ENCODE assay signal across 11 cellular contexts in the genomic region with DNA sequence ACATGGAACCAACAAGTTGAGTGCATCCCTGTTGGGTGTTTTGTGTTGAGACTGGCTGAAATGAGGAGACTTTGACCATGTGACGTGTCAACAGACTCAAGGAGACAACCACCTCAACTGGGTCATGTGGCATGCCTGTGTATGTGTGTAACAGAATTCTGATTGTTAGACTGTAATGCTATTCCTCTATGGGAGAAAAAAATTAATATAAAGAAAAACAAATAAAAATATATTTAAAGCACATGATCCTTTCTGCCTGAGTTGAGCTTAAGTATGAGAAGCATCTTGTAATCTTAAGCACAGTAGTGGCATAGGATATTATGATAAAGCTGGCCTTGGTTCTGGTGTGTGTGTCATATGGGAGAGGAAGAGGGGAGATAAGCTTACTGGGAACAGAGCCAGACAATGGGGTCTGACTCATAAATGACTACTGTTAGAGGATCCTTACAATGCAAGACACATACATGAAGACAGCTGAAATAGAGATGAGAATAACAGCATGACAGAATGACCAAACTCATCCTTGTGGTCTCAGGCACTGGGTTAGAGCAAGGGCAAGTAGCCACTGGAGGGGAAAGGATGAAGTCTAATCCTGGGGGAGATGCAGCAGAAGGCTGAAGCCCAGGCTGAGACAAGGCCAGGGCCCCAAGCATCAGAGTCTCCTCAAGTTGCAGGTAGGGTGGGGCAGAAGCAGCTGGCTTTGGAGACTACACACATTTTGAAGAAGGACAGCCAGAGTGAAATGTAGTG. TPM values are rescaled to one million over a fixed set of nuclear protein-coding genes. Genes with fewer than 3 reads are reported as not detected.
A peak's percentile ranks its signal among the peaks of the same experiment; 100 is the strongest.
DNase-seq lines count a peak whose midpoint lies in the region; ATAC-seq and TF ChIP-seq lines count a peak whose summit lies in the region.
"Had no signal": no experiment of that assay in that cellular context is flagged by ENCODE, and none has a peak within 500 bp of the region (broad histone marks: within the 10 kb centered on the region; RNA-seq: fewer than 3 reads in every experiment).

No MANE protein-coding gene starts in this region.

- H3K4me3 ChIP-seq in epithelial cell of esophagus (ENCODE audit: low read length) = no peak overlapping the region
- H3K4me3 ChIP-seq in gastrocnemius medialis = no peak overlapping the region
- H3K4me3 ChIP-seq: lower lobe of right lung, upper lobe of right lung had no signal

- peaks cover 0 to 20% of the 10 kb centered on the region in 2 donors for H3K36me3 ChIP-seq in gastrocnemius medialis

- peaks cover 15 to 16% of the 10 kb centered on the region in 2 donors for H3K4me1 ChIP-seq in gastrocnemius medialis

- CTCF ChIA-PET in activated CD8-positive, alpha-beta memory T cell treated with anti-CD3 and anti-CD28 coated beads, Interleukin-2, amount 10 ng/mL, durations not matched to agents 7 days and 5 days (lab: Charles Lee) = interaction anchor here (1.2 to 2.1 kb wide), 3 partner anchors 19 to 175 kb away, joined by 3 to 6 read pairs (median 5); no protein-coding TSS in a partner anchor

- no peak for TF ChIP-seq POLR2A in gastrocnemius medialis (IDR thresholded peaks at IDR 0.05)

- H3K27ac ChIP-seq in gastrocnemius medialis = peak overlapping the region in 3 of 4 donors; percentile 40 to 61 (median 60)
- H3K27ac ChIP-seq: lower lobe of right lung, upper lobe of right lung had no signal

- peaks cover 22% of the 10 kb centered on the region for H3K4me1 Mint-ChIP-seq in activated CD8-positive, alpha-beta memory T cell treated with anti-CD3 and anti-CD28 coated beads, Interleukin-2, amount 10 ng/mL, durations not matched to agents 7 days and 5 days

- peak; percentile 53 for DNase-seq in activated CD8-positive, alpha-beta memory T cell treated with anti-CD3 and anti-CD28 coated beads, Interleukin-2, amount 50 U/mL, for 48 hours
- no peak for DNase-seq in activated CD8-positive, alpha-beta memory T cell treated with anti-CD3 and anti-CD28 coated beads, Interleukin-2, amount 10 ng/mL, durations not matched to agents 7 days and 5 days
- peak; percentile 86 for DNase-seq in NCI-H82 (lab: John Stamatoyannopoulos, UW)
- DNase-seq in epithelial cell of esophagus (ENCODE audit: low read depth) = peak; percentile 97
- no peak for DNase-seq in gastrocnemius medialis
- no peak for DNase-seq in activated CD8-positive, alpha-beta memory T cell treated with anti-CD3 and anti-CD28 coated beads, Interleukin-2, amount 50 U/mL, for 4 hours
- no peak for DNase-seq in NCI-H1436 (lab: John Stamatoyannopoulos, UW)
- DNase-seq: CD8-positive, alpha-beta memory T cell; lower lobe of right lung; upper lobe of right lung had no signal

- intact Hi-C loops in gastrocnemius medialis (cut with DNase I; ENCODE audit: low total_unique reads) = no loop called here

- peaks cover 9% of the 10 kb centered on the region for H3K36me3 Mint-ChIP-seq in activated CD8-positive, alpha-beta memory T cell treated with anti-CD3 and anti-CD28 coated beads, Interleukin-2, amount 10 ng/mL, durations not matched to agents 7 days and 5 days

- TF ChIP-seq CTCF in epithelial cell of esophagus (IDR thresholded peaks at IDR 0.05; ENCODE audit: insufficient read depth, low read depth, low read length, missing control alignments) (no peak), gastrocnemius medialis (IDR thresholded peaks at IDR 0.05 in 4 of 5, conservative IDR thresholded peaks at IDR 0.05 in 1 of 5) (no peak)

- no peak overlapping the region for H3K27ac Mint-ChIP-seq in activated CD8-positive, alpha-beta memory T cell treated with anti-CD3 and anti-CD28 coated beads, Interleukin-2, amount 10 ng/mL, durations not matched to agents 7 days and 5 days

- no peak overlapping the region for H3K4me3 Mint-ChIP-seq in activated CD8-positive, alpha-beta memory T cell treated with anti-CD3 and anti-CD28 coated beads, Interleukin-2, amount 10 ng/mL, durations not matched to agents 7 days and 5 days

- ATAC-seq in activated CD8-positive, alpha-beta memory T cell treated with anti-CD3 and anti-CD28 coated beads, Interleukin-2, amount 10 ng/mL, durations not matched to agents 7 days and 5 days = no peak
- ATAC-seq in gastrocnemius medialis (no peak), GM21825 (IDR thresholded peaks at IDR 0.05; ENCODE audit: unreplicated experiment) (no peak)
- ATAC-seq: lower lobe of right lung, upper lobe of right lung had no signal

- H3K9me3 ChIP-seq in gastrocnemius medialis = no peaks in the 10 kb centered on the region
- H3K9me3 ChIP-seq: lower lobe of right lung, upper lobe of right lung had no signal

- H3K27me3 ChIP-seq in gastrocnemius medialis = no peaks in the 10 kb centered on the region
- H3K27me3 ChIP-seq: upper lobe of right lung had no signal

- H3K27me3 Mint-ChIP-seq in activated CD8-positive, alpha-beta memory T cell treated with anti-CD3 and anti-CD28 coated beads, Interleukin-2, amount 10 ng/mL, durations not matched to agents 7 days and 5 days = peaks cover 7% of the 10 kb centered on the region

- in situ Hi-C loops in gastrocnemius medialis (cut with MboI; ENCODE audit: low sequenced_read_pairs in 4 of 4) = loop anchor here in 1 of 4 donors (5.0 to 25.0 kb wide), 2 partner anchors 41 to 176 kb away; no protein-coding TSS in a partner anchor

- no peaks in the 10 kb centered on the region for H3K9me3 Mint-ChIP-seq in activated CD8-positive, alpha-beta memory T cell treated with anti-CD3 and anti-CD28 coated beads, Interleukin-2, amount 10 ng/mL, durations not matched to agents 7 days and 5 days (ENCODE audit: low read depth)
- H3K9me3 Mint-ChIP-seq: CD8-positive, alpha-beta memory T cell had no signal

RNA-seq across cellular contexts. Expression of gene TP53INP2, which starts 9.2 kb away (rescaled TPM):
- 1 to 10 TPM; 1.4 to 2.4 TPM for total RNA-seq in activated CD8-positive, alpha-beta memory T cell treated with anti-CD3 and anti-CD28 coated beads, Interleukin-2, amount 10 ng/mL, durations not matched to agents 7 days and 5 days
- 10 to 100 TPM in 2 of 4 donors, 1 to 10 TPM in 2; 2.9 to 26.7 (median 11.1) TPM for total RNA-seq in gastrocnemius medialis

RNA-seq across cellular contexts. Expression of gene PIGU, which starts 36.5 kb away (rescaled TPM):
- total RNA-seq in activated CD8-positive, alpha-beta memory T cell treated with anti-CD3 and anti-CD28 coated beads, Interleukin-2, amount 10 ng/mL, durations not matched to agents 7 days and 5 days = 10 to 100 TPM; 20.5 to 20.7 TPM
- total RNA-seq in gastrocnemius medialis = 10 to 100 TPM; 12.8 to 14.1 (median 13.7) TPM

Comparison
In these comparisons a context has a peak if more than half of its experiments do, and no peak if none do; other contexts are left out.
1. DNase-seq: peak in activated CD8-positive, alpha-beta memory T cell treated with anti-CD3 and anti-CD28 coated beads, Interleukin-2, amount 50 U/mL, for 48 hours (single experiment), NCI-H82 (single experiment) and epithelial cell of esophagus (single experiment); none in activated CD8-positive, alpha-beta memory T cell treated with anti-CD3 and anti-CD28 coated beads, Interleukin-2, amount 10 ng/mL, durations not matched to agents 7 days and 5 days (single experiment), gastrocnemius medialis (0 of 2), activated CD8-positive, alpha-beta memory T cell treated with anti-CD3 and anti-CD28 coated beads, Interleukin-2, amount 50 U/mL, for 4 hours (single experiment) and NCI-H1436 (single experiment).